Comparison of ENCODE assay signal across 1 cellular context in genomic region chr11:64590763-64591221, GRCh38.
TF ChIP-seq lines count a peak whose summit lies in the region.

TSS of gene SLC22A12 (plus strand) at chr11:64591220. CDS start at chr11:64591557, 337 bp downstream.

TF ChIP-seq in HepG2, 621 proteins besides CTCF, POLR2A, EP300 and RAD21 (continued from another document and continues in another):
- TF ChIP-seq E2F5 (CRISPR knock-in tag; conservative IDR thresholded peaks at IDR 0.05) (no peak), ZBTB10 (CRISPR knock-in tag; IDR thresholded peaks at IDR 0.05; ENCODE audit: borderline replicate concordance) (no peak), HCFC1 (IDR thresholded peaks at IDR 0.05; ENCODE audit: low read depth, low read length) (no peak), MZF1 (CRISPR knock-in tag; IDR thresholded peaks at IDR 0.05; ENCODE audit: borderline replicate concordance) (no peak), PAXIP1 (CRISPR knock-in tag; conservative IDR thresholded peaks at IDR 0.05) (no peak), CEBPB (IDR thresholded peaks at IDR 0.05; ENCODE audit: borderline replicate concordance, low read depth, low read length) (peak; percentile 17; the same call in 1 of the 2 replicates), ZNF552 (CRISPR knock-in tag; IDR thresholded peaks at IDR 0.05; ENCODE audit: borderline replicate concordance) (no peak), FOXJ3 (CRISPR knock-in tag; IDR thresholded peaks at IDR 0.05; ENCODE audit: borderline replicate concordance) (no peak), MYPOP (CRISPR knock-in tag; IDR thresholded peaks at IDR 0.05) (no peak), REXO4 (CRISPR knock-in tag; IDR thresholded peaks at IDR 0.05; ENCODE audit: borderline replicate concordance) (no peak), MTF2 (CRISPR knock-in tag; IDR thresholded peaks at IDR 0.05; ENCODE audit: borderline replicate concordance) (no peak), DZIP1 (CRISPR knock-in tag; IDR thresholded peaks at IDR 0.05) (no peak), ARID2 (CRISPR knock-in tag; IDR thresholded peaks at IDR 0.05; ENCODE audit: borderline replicate concordance) (no peak), NKX3-1 (CRISPR knock-in tag; IDR thresholded peaks at IDR 0.05) (no peak), ZC3H4 (CRISPR knock-in tag; IDR thresholded peaks at IDR 0.05; ENCODE audit: borderline replicate concordance) (no peak), CAMTA2 (CRISPR knock-in tag; IDR thresholded peaks at IDR 0.05; ENCODE audit: borderline replicate concordance) (no peak), ZC3H13 (CRISPR knock-in tag; IDR thresholded peaks at IDR 0.05) (no peak), HNF1A (IDR thresholded peaks at IDR 0.05; ENCODE audit: low read depth) (no peak), HNF1A (CRISPR knock-in tag; IDR thresholded peaks at IDR 0.05; ENCODE audit: borderline replicate concordance) (0 out of 2 replicates have a peak, but pooled peaks have one; percentile 49), ZNF580 (CRISPR knock-in tag; IDR thresholded peaks at IDR 0.05; ENCODE audit: borderline replicate concordance, low read depth) (no peak), NR2F6 (IDR thresholded peaks at IDR 0.05) (no peak), NR2F6 (CRISPR knock-in tag; IDR thresholded peaks at IDR 0.05) (no peak), PPARG (CRISPR knock-in tag; conservative IDR thresholded peaks at IDR 0.05) (no peak), HNF1B (CRISPR knock-in tag; IDR thresholded peaks at IDR 0.05) (peak; percentile 36; the same call in 1 of the 2 replicates), NCOA1 (CRISPR knock-in tag; IDR thresholded peaks at IDR 0.05) (no peak), ZNF207 (IDR thresholded peaks at IDR 0.05; ENCODE audit: borderline replicate concordance) (no peak), SIN3A (IDR thresholded peaks at IDR 0.05; ENCODE audit: borderline replicate concordance, low read depth, low read length) (no peak), ZSCAN9 (CRISPR knock-in tag; IDR thresholded peaks at IDR 0.05; ENCODE audit: borderline replicate concordance) (no peak), CREM (IDR thresholded peaks at IDR 0.05) (no peak), CREM (CRISPR knock-in tag; IDR thresholded peaks at IDR 0.05) (no peak), ZNF10 (CRISPR knock-in tag; IDR thresholded peaks at IDR 0.05; ENCODE audit: borderline replicate concordance, low read depth) (no peak), NCOA2 (CRISPR knock-in tag; IDR thresholded peaks at IDR 0.05) (peak; percentile 13; the same call in 1 of the 2 replicates), ZHX2 (IDR thresholded peaks at IDR 0.05; ENCODE audit: low read depth) (no peak), ZHX2 (CRISPR knock-in tag; IDR thresholded peaks at IDR 0.05; ENCODE audit: borderline replicate concordance) (no peak), SIN3B (IDR thresholded peaks at IDR 0.05; ENCODE audit: low read length) (no peak)
